13 cellular contexts compared by ENCODE assay signal in genomic region chr2:143802242-143802641, GRCh38.
DNase-seq lines count a peak whose midpoint lies in the region; ATAC-seq, FAIRE-seq and TF ChIP-seq lines count a peak whose summit lies in the region.
"Had no signal": no experiment of that assay in that cellular context is flagged by ENCODE, and none has a peak within 500 bp of the region (broad histone marks: within the 10 kb centered on the region; RNA-seq: fewer than 3 reads in every experiment).

No MANE protein-coding gene starts in this region.

- peak; percentile 76 for DNase-seq in EH (ENCODE audit: low read depth)
- DNase-seq in GM19239 (ENCODE audit: insufficient read length, low spot score), result no peak
- DNase-seq in fibroblast of lung (ENCODE audit: low read depth in 2 of 2), result peak; percentile 68 to 79
- no peak for DNase-seq in inferior parietal cortex (ENCODE audit: extremely low spot score)
- DNase-seq in HuH-7 (ENCODE audit: low spot score), result no peak
- DNase-seq: activated CD4-positive, alpha-beta memory T cell treated with anti-CD3 and anti-CD28 coated beads for 36 hours; left ventricle myocardium superior; MG63; NCI-H526; transverse colon had no signal

- peak overlapping the region; percentile 66 for H3K4me2 ChIP-seq in fibroblast of lung (ENCODE audit: extremely low read depth, insufficient read depth, low read length)

- no peak overlapping the region for H2AFZ ChIP-seq in fibroblast of lung (ENCODE audit: low read length)

- no peak overlapping the region for H3K4me3 ChIP-seq in fibroblast of lung (replicated peaks in 1 of 4; ENCODE audit: control extremely low read depth in 1 of 4, insufficient read depth in 1 of 4, low read depth in 3 of 4, low read length in 4 of 4)
- H3K4me3 ChIP-seq: MG63, transverse colon had no signal

- no peaks in the 10 kb centered on the region for H3K9me3 ChIP-seq in fibroblast of lung (ENCODE audit: control insufficient read depth, insufficient read depth, low read depth, low read length)
- H3K9me3 ChIP-seq: MG63, transverse colon had no signal

- H3K27ac ChIP-seq in fibroblast of lung (ENCODE audit: insufficient read depth, low read length), result peak overlapping the region; percentile 80
- H3K27ac ChIP-seq: transverse colon had no signal

- no peak overlapping the region for H3K9ac ChIP-seq in fibroblast of lung (ENCODE audit: insufficient read depth, low read length)

- H3K4me1 ChIP-seq in fibroblast of lung (ENCODE audit: control insufficient read depth, extremely low read depth, insufficient read depth, low read length), result peaks cover 16% of the 10 kb centered on the region
- H3K4me1 ChIP-seq: transverse colon had no signal

- no peaks in the 10 kb centered on the region for H3K79me2 ChIP-seq in fibroblast of lung (ENCODE audit: control insufficient read depth, insufficient read depth, low read length)

- TF ChIP-seq CTCF in fibroblast of lung (conservative IDR thresholded peaks at IDR 0.05 in 1 of 2, IDR thresholded peaks at IDR 0.05 in 1 of 2; ENCODE audit: low read depth in 1 of 2, low read length in 2 of 2), result no peak

- no peaks in the 10 kb centered on the region for H3K27me3 ChIP-seq in fibroblast of lung (ENCODE audit: control insufficient read depth, insufficient read depth, low read length)
- H3K27me3 ChIP-seq: MG63, transverse colon had no signal

- peak; percentile 44 for ATAC-seq in HG03378 (IDR thresholded peaks at IDR 0.05; ENCODE audit: unreplicated experiment)
- no peak for ATAC-seq in GM18870 (IDR thresholded peaks at IDR 0.05; ENCODE audit: unreplicated experiment)
- ATAC-seq in GM21825 (IDR thresholded peaks at IDR 0.05; ENCODE audit: unreplicated experiment), result no peak
- ATAC-seq: left ventricle myocardium superior had no signal

- no peaks in the 10 kb centered on the region for H3K36me3 ChIP-seq in fibroblast of lung (ENCODE audit: control insufficient read depth, insufficient read depth, low read length)
- H3K36me3 ChIP-seq: MG63, transverse colon had no signal

- H4K20me1 ChIP-seq in fibroblast of lung (ENCODE audit: control insufficient read depth, extremely low read depth, insufficient read depth, low read length), result no peaks in the 10 kb centered on the region

- FAIRE-seq in GM19239 (lab: Jason Lieb, UNC), result peak; percentile 68

Comparison
In these comparisons a context has a peak if more than half of its experiments do, and no peak if none do; other contexts are left out.
1. DNase-seq: peak in EH (single experiment) and fibroblast of lung (2 of 2); none in GM19239 (single experiment), inferior parietal cortex (single experiment) and HuH-7 (single experiment).